12 cellular contexts compared by ENCODE assay signal in genomic region chr3:38168151-38168987, GRCh38. TPM values are rescaled to one million over a fixed set of nuclear protein-coding genes. Genes with fewer than 3 reads are reported as not detected.
A peak's percentile ranks its signal among the peaks of the same experiment; 100 is the strongest.
DNase-seq lines count a peak whose midpoint lies in the region; ATAC-seq lines count a peak whose summit lies in the region.
"Had no signal": no experiment of that assay in that cellular context is flagged by ENCODE, and none has a peak within 500 bp of the region (broad histone marks: within the 10 kb centered on the region; RNA-seq: fewer than 3 reads in every experiment).

No MANE protein-coding gene starts in this region.

- no peak overlapping the region for H3K4me3 Mint-ChIP-seq in activated CD4-positive, alpha-beta memory T cell treated with anti-CD3 and anti-CD28 coated beads, Interleukin-2, amount 10 ng/mL, durations not matched to agents 7 days and 5 days

- no peaks in the 10 kb centered on the region for H3K27me3 Mint-ChIP-seq in activated CD4-positive, alpha-beta memory T cell treated with anti-CD3 and anti-CD28 coated beads, Interleukin-2, amount 10 ng/mL, durations not matched to agents 7 days and 5 days

- DNase-seq in HAP-1 (ENCODE audit: low spot score in 2 of 2) (peak; percentile 37 to 49), glomerular visceral epithelial cell (ENCODE audit: extremely low spot score) (peak; percentile 11), SHP77 treated with DMSO at 0.1 percent for 48 hours (lab: John Stamatoyannopoulos, UW) (no peak), SKM-1 (lab: John Stamatoyannopoulos, UW; ENCODE audit: unreplicated experiment) (no peak), NCI-H2196 treated with DMSO at 0.1 percent for 48 hours (lab: John Stamatoyannopoulos, UW; ENCODE audit: unreplicated experiment) (no peak)
- DNase-seq in activated CD4-positive, alpha-beta memory T cell treated with anti-CD3 and anti-CD28 coated beads, Interleukin-2, amount 10 ng/mL, durations not matched to agents 7 days and 5 days, result no peak
- DNase-seq: activated CD4-positive, alpha-beta T cell treated with anti-CD3 and anti-CD28 coated beads for 1 hour; caudate nucleus; KBM-7 had no signal

- no peak for ATAC-seq in GM19395 (IDR thresholded peaks at IDR 0.05; ENCODE audit: unreplicated experiment)

- H3K4me3 ChIP-seq in ACC112 (ENCODE audit: low read depth, low read length) (peak overlapping the region; percentile 82), HAP-1 (no peak overlapping the region)

- POLR2A ChIA-PET in activated CD4-positive, alpha-beta memory T cell treated with anti-CD3 and anti-CD28 coated beads, Interleukin-2, amount 10 ng/mL, durations not matched to agents 7 days and 5 days (lab: Charles Lee), result interaction anchor here (1.0 to 6.1 kb wide), 2 partner anchors 27 to 29 kb away, joined by 3 to 286 read pairs; partner anchors contain the start of genes ACAA1 and MYD88

- H3K79me2 ChIP-seq in ACC112 (ENCODE audit: control insufficient read depth, insufficient read depth, low read length, unreplicated experiment), result peaks cover 78% of the 10 kb centered on the region

- peak overlapping the region; percentile 98 for H3K27ac ChIP-seq in ACC112 (ENCODE audit: low read depth, low read length)
- H3K27ac ChIP-seq: parathyroid adenoma had no signal

- CTCF ChIA-PET in activated CD4-positive, alpha-beta memory T cell treated with anti-CD3 and anti-CD28 coated beads, Interleukin-2, amount 10 ng/mL, durations not matched to agents 7 days and 5 days (lab: Charles Lee), result no interaction called here

- H3K27ac Mint-ChIP-seq in activated CD4-positive, alpha-beta memory T cell treated with anti-CD3 and anti-CD28 coated beads, Interleukin-2, amount 10 ng/mL, durations not matched to agents 7 days and 5 days, result peak overlapping the region; percentile 3

- no peak overlapping the region for H2AFZ ChIP-seq in ACC112 (ENCODE audit: low read length, unreplicated experiment)
- H2AFZ ChIP-seq: parathyroid adenoma had no signal

- H3K4me1 Mint-ChIP-seq in activated CD4-positive, alpha-beta memory T cell treated with anti-CD3 and anti-CD28 coated beads, Interleukin-2, amount 10 ng/mL, durations not matched to agents 7 days and 5 days, result peaks cover 74% of the 10 kb centered on the region

- peaks cover 28% of the 10 kb centered on the region for H3K36me3 Mint-ChIP-seq in activated CD4-positive, alpha-beta memory T cell treated with anti-CD3 and anti-CD28 coated beads, Interleukin-2, amount 10 ng/mL, durations not matched to agents 7 days and 5 days (ENCODE audit: low read depth)

- H3K36me3 ChIP-seq in ACC112 (ENCODE audit: insufficient read depth, low read length), result no peaks in the 10 kb centered on the region; the same call in 1 of the 2 replicates
- no peaks in the 10 kb centered on the region for H3K36me3 ChIP-seq in HAP-1 (replicated peaks)

- H3K27me3 ChIP-seq in ACC112 (ENCODE audit: insufficient read depth, low read length) (no peaks in the 10 kb centered on the region), HAP-1 (ENCODE audit: low read depth) (no peaks in the 10 kb centered on the region)

- in situ Hi-C loops in HAP-1 (cut with MboI; ENCODE audit: low sequenced_read_pairs), result no loop called here

- no peaks in the 10 kb centered on the region for H3K9me3 ChIP-seq in HAP-1

- peaks cover 58% of the 10 kb centered on the region for H3K4me1 ChIP-seq in ACC112 (ENCODE audit: control insufficient read depth, insufficient read depth, low read length, unreplicated experiment)
- peaks cover 22% of the 10 kb centered on the region for H3K4me1 ChIP-seq in HAP-1

- no peaks in the 10 kb centered on the region for H3K9me3 Mint-ChIP-seq in activated CD4-positive, alpha-beta memory T cell treated with anti-CD3 and anti-CD28 coated beads, Interleukin-2, amount 10 ng/mL, durations not matched to agents 7 days and 5 days

RNA-seq across cellular contexts. Expression of gene OXSR1, which starts 3.0 kb away (rescaled TPM):
- total RNA-seq in activated CD4-positive, alpha-beta memory T cell treated with anti-CD3 and anti-CD28 coated beads, Interleukin-2, amount 10 ng/mL, durations not matched to agents 7 days and 5 days, result 10 to 100 TPM; 67.5 to 71.3 TPM

RNA-seq across cellular contexts. Expression of gene MYD88, which starts 29.9 kb away (rescaled TPM):
- 10 to 100 TPM; 87.9 to 91.3 TPM for total RNA-seq in activated CD4-positive, alpha-beta memory T cell treated with anti-CD3 and anti-CD28 coated beads, Interleukin-2, amount 10 ng/mL, durations not matched to agents 7 days and 5 days

RNA-seq across cellular contexts. Expression of gene ACAA1, which starts 31.4 kb away (rescaled TPM):
- total RNA-seq in activated CD4-positive, alpha-beta memory T cell treated with anti-CD3 and anti-CD28 coated beads, Interleukin-2, amount 10 ng/mL, durations not matched to agents 7 days and 5 days, result 10 to 100 TPM; 76.8 to 77.5 TPM

Comparison
In these comparisons a context has a peak if more than half of its experiments do, and no peak if none do; other contexts are left out.
1. DNase-seq: peak in HAP-1 (2 of 2) and glomerular visceral epithelial cell (single experiment); none in activated CD4-positive, alpha-beta memory T cell treated with anti-CD3 and anti-CD28 coated beads, Interleukin-2, amount 10 ng/mL, durations not matched to agents 7 days and 5 days (single experiment), SHP77 treated with DMSO at 0.1 percent for 48 hours (single experiment), SKM-1 (single experiment) and NCI-H2196 treated with DMSO at 0.1 percent for 48 hours (single experiment).